In the genomic region with DNA sequence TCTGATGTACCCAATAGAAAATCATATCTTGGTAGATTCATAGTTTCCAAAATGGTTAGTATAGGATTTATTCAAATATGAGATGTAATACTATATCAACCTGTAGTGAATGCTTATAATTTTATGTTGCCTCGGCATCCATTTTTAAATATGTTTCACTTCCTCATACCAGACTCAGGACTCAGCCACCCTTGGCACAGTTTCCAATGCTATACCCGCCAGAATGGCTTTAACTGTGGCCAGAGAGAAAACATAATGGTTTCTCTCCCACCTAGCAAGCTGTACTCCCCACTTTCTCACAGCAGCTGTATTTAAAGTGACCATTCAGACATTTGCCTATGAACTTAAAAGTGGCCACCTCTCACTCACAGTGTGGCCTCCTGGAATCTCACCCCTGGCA, we compare ENCODE assay signal across 15 cellular contexts.
DNase-seq lines count a peak whose midpoint lies in the region; ATAC-seq and TF ChIP-seq lines count a peak whose summit lies in the region.
"Had no signal": no experiment of that assay in that cellular context is flagged by ENCODE, and none has a peak within 500 bp of the region (broad histone marks: within the 10 kb centered on the region; RNA-seq: fewer than 3 reads in every experiment).

No MANE protein-coding gene starts in this region.

- H3K4me1 Mint-ChIP-seq in nephron progenitor cell, result no peaks in the 10 kb centered on the region
- H3K4me1 Mint-ChIP-seq: activated CD4-positive, alpha-beta memory T cell treated with anti-CD3 and anti-CD28 coated beads, Interleukin-2, amount 10 ng/mL, durations not matched to agents 7 days and 5 days; B cell; central memory CD8-positive, alpha-beta T cell had no signal

- CTCF ChIA-PET in SK-N-SH (lab: Yijun Ruan, JAX), result no interaction called here

- no peaks in the 10 kb centered on the region for H4K20me1 ChIP-seq in SK-N-SH (ENCODE audit: insufficient read depth)

- H3K27ac ChIP-seq in SK-N-SH (ENCODE audit: low read depth in 2 of 2, low read length in 1 of 2), result no peak overlapping the region
- H3K27ac ChIP-seq: GM23248 had no signal

- H3K36me3 Mint-ChIP-seq in nephron progenitor cell (ENCODE audit: low read depth), result no peaks in the 10 kb centered on the region

- H3K4me3 ChIP-seq in SK-N-SH (ENCODE audit: low read depth in 2 of 2, low read length in 1 of 2), result no peak overlapping the region
- H3K4me3 ChIP-seq: GM23248 had no signal

- H3K4me2 ChIP-seq in SK-N-SH, result 0 out of 2 replicates have a peak overlapping the region, but pooled peaks have one; percentile 20

- H3K4me3 Mint-ChIP-seq in nephron progenitor cell, result no peak overlapping the region
- H3K4me3 Mint-ChIP-seq: activated CD4-positive, alpha-beta memory T cell treated with anti-CD3 and anti-CD28 coated beads, Interleukin-2, amount 10 ng/mL, durations not matched to agents 7 days and 5 days; activated T-cell treated with anti-CD3 and anti-CD28 coated beads, Interleukin-2, amount 50 U/mL, for 72 hours; B cell; central memory CD8-positive, alpha-beta T cell had no signal

- no peaks in the 10 kb centered on the region for H3K9me3 Mint-ChIP-seq in nephron progenitor cell
- H3K9me3 Mint-ChIP-seq: activated CD4-positive, alpha-beta memory T cell treated with anti-CD3 and anti-CD28 coated beads, Interleukin-2, amount 10 ng/mL, durations not matched to agents 7 days and 5 days had no signal

- peak overlapping the region; percentile 69; the same call in 1 of the 2 replicates for H2AFZ ChIP-seq in SK-N-SH (ENCODE audit: low read depth)
- H2AFZ ChIP-seq: GM23248 had no signal

- WGBS in SK-N-SH (ENCODE audit: low lambda C conversion rate), result 17% methylated on average over 2 of the region's 2 CpGs

- TF ChIP-seq CTCF in SK-N-SH (IDR thresholded peaks at IDR 0.05), result no peak
- TF ChIP-seq CTCF in nephron progenitor cell (IDR thresholded peaks at IDR 0.05), result no peak

- TF ChIP-seq EP300 in SK-N-SH (IDR thresholded peaks at IDR 0.05; ENCODE audit: borderline replicate concordance in 1 of 2, low read depth in 1 of 2, low read length in 1 of 2), result no peak

- no peak overlapping the region for H3K9ac ChIP-seq in SK-N-SH
- H3K9ac ChIP-seq: GM23248 had no signal

- no peak for TF ChIP-seq RAD21 in SK-N-SH (IDR thresholded peaks at IDR 0.05; ENCODE audit: low read length)

- H3K9me3 ChIP-seq in SK-N-SH, result no peaks in the 10 kb centered on the region

- DNase-seq in EH (ENCODE audit: low read depth), result peak; percentile 15
- DNase-seq in LoVo (ENCODE audit: low spot score), result peak; percentile 52
- no peak for DNase-seq in SK-N-SH
- no peak for DNase-seq in nephron progenitor cell
- no peak for DNase-seq in DMS 273 treated with DMSO at 0.1 percent for 48 hours (lab: John Stamatoyannopoulos, UW)
- DNase-seq in activated CD4-positive, CD25-positive, alpha-beta regulatory T cell treated with anti-CD3 and anti-CD28 coated beads, Interleukin-2, amount 50 U/mL, for 72 hours, result no peak
- no peak for DNase-seq in posterior cingulate gyrus
- DNase-seq: activated CD4-positive, alpha-beta memory T cell treated with anti-CD3 and anti-CD28 coated beads, Interleukin-2, amount 10 ng/mL, durations not matched to agents 7 days and 5 days; activated T-cell treated with anti-CD3 and anti-CD28 coated beads, Interleukin-2, amount 50 U/mL, for 72 hours; GM23248; NCI-H1105 treated with DMSO at 0.1 percent for 48 hours; stimulated activated CD4-positive, alpha-beta T cell treated with anti-CD3 and anti-CD28 coated beads, Interleukin-15, amount 100 ng/mL, for 24 hours had no signal

- no peaks in the 10 kb centered on the region for H3K9me2 ChIP-seq in SK-N-SH

- no peaks in the 10 kb centered on the region for H3K27me3 Mint-ChIP-seq in nephron progenitor cell (ENCODE audit: low read depth, poor library complexity)
- H3K27me3 Mint-ChIP-seq: activated CD4-positive, alpha-beta memory T cell treated with anti-CD3 and anti-CD28 coated beads, Interleukin-2, amount 10 ng/mL, durations not matched to agents 7 days and 5 days; B cell; central memory CD8-positive, alpha-beta T cell had no signal

- no peaks in the 10 kb centered on the region for H3K79me2 ChIP-seq in SK-N-SH (ENCODE audit: insufficient read depth)

- H3K27ac Mint-ChIP-seq in nephron progenitor cell, result peak overlapping the region; percentile 5
- H3K27ac Mint-ChIP-seq: activated CD4-positive, alpha-beta memory T cell treated with anti-CD3 and anti-CD28 coated beads, Interleukin-2, amount 10 ng/mL, durations not matched to agents 7 days and 5 days; activated T-cell treated with anti-CD3 and anti-CD28 coated beads, Interleukin-2, amount 50 U/mL, for 72 hours; B cell had no signal

- intact Hi-C loops in posterior cingulate gyrus (cut with DNase I), result no loop called here

- no peaks in the 10 kb centered on the region for H3K4me1 ChIP-seq in SK-N-SH (ENCODE audit: control insufficient read depth in 1 of 2, insufficient read depth in 2 of 2, low read depth in 1 of 2, low read length in 1 of 2)

- H3F3A ChIP-seq in SK-N-SH (replicated peaks; ENCODE audit: insufficient read depth), result no peaks in the 10 kb centered on the region

- no peaks in the 10 kb centered on the region for H3K36me3 ChIP-seq in SK-N-SH (replicated peaks in 1 of 2; ENCODE audit: control insufficient read depth in 1 of 2, insufficient read depth in 2 of 2, low read length in 1 of 2)

- H3K27me3 ChIP-seq in SK-N-SH (ENCODE audit: insufficient read depth), result no peaks in the 10 kb centered on the region

- ATAC-seq in HG02623 (IDR thresholded peaks at IDR 0.05; ENCODE audit: unreplicated experiment), result no peak
- ATAC-seq: activated T-cell treated with anti-CD3 and anti-CD28 coated beads, Interleukin-2, amount 50 U/mL, for 72 hours had no signal

- POLR2A ChIA-PET in SK-N-SH (lab: Yijun Ruan, JAX), result no interaction called here

TF ChIP-seq in SK-N-SH, 30 proteins besides CTCF, POLR2A, EP300 and RAD21:
- TF ChIP-seq GATA2 (CRISPR knock-in tag; IDR thresholded peaks at IDR 0.05) (no peak), ELF1 (IDR thresholded peaks at IDR 0.05) (peak; percentile 65), CHD2 (IDR thresholded peaks at IDR 0.05; ENCODE audit: low read length, partially characterized antibody) (no peak)

Comparison
In these comparisons a context has a peak if more than half of its experiments do, and no peak if none do; other contexts are left out.
1. DNase-seq: peak in EH (single experiment) and LoVo (single experiment); none in SK-N-SH (single experiment), nephron progenitor cell (single experiment), DMS 273 treated with DMSO at 0.1 percent for 48 hours (single experiment), activated CD4-positive, CD25-positive, alpha-beta regulatory T cell treated with anti-CD3 and anti-CD28 coated beads, Interleukin-2, amount 50 U/mL, for 72 hours (single experiment) and posterior cingulate gyrus (0 of 10).